ENCODE assay signal across 11 cellular contexts in the genomic region with DNA sequence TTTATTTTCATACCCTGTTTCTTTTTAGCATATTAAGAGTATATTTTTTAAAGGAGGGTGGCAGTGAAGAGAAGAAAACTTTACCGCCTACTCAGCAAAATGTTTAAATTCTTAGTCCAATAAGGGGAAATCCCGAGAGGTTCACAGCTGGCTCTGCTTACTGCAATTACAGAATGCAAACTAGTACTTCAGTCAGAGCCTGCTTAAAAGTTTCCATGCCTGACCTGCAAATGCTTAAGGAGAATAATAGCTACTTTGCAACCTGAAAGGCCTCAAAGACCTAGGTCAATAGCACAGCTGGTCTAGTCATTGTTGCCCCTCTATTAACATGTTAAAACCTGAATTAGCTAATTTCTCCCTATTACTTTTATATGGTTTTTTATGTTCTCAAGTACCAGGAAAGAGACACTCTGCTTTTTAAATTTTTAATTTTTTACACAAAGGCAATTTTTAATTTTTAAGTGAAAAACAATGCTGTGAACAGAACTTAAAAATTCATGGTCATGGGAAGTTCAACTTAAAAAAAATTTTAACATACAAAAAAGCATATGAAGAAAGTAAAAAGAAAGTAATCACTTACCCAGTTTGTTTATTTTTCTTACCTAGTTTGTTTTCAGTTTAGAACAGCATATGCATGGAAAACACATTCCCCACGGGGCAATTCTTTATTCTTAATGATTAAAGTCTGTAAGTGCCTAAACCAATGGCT.
A peak's percentile ranks its signal among the peaks of the same experiment; 100 is the strongest.
DNase-seq lines count a peak whose midpoint lies in the region; ATAC-seq and TF ChIP-seq lines count a peak whose summit lies in the region.
"Had no signal": no experiment of that assay in that cellular context is flagged by ENCODE, and none has a peak within 500 bp of the region (broad histone marks: within the 10 kb centered on the region; RNA-seq: fewer than 3 reads in every experiment).

No MANE protein-coding gene starts in this region.

- H4K20me1 ChIP-seq in smooth muscle cell (ENCODE audit: low read depth): no peaks in the 10 kb centered on the region

- H3K79me2 ChIP-seq in smooth muscle cell (ENCODE audit: low read depth): no peaks in the 10 kb centered on the region

- H3K4me1 ChIP-seq in smooth muscle cell (ENCODE audit: low read depth): peaks cover 17% of the 10 kb centered on the region

- H3K27me3 ChIP-seq in smooth muscle cell (ENCODE audit: low read depth): no peaks in the 10 kb centered on the region

- ATAC-seq in GM19395 (IDR thresholded peaks at IDR 0.05; ENCODE audit: unreplicated experiment): peak; percentile 68
- peak; percentile 54 for ATAC-seq in HG03460 (IDR thresholded peaks at IDR 0.05; ENCODE audit: unreplicated experiment)
- ATAC-seq in activated CD4-positive, CD25-positive, alpha-beta regulatory T cell treated with anti-CD3 and anti-CD28 coated beads, Interleukin-2, amount 50 U/mL, for 24 hours: no peak
- ATAC-seq in left lobe of liver: no peak
- ATAC-seq: activated CD8-positive, alpha-beta T cell treated with anti-CD3 and anti-CD28 coated beads for 36 hours; SK-N-SH treated with all-trans-retinoic acid at 6 μM for 48 hours had no signal

- H3K27ac ChIP-seq in smooth muscle cell (ENCODE audit: low read depth): peak overlapping the region; percentile 61

- H3K9me3 ChIP-seq in smooth muscle cell (replicated peaks; ENCODE audit: low read depth): no peaks in the 10 kb centered on the region

- peak overlapping the region; percentile 73 for H3K4me2 ChIP-seq in smooth muscle cell

- no peaks in the 10 kb centered on the region for H3F3A ChIP-seq in smooth muscle cell (ENCODE audit: low read depth)

- DNase-seq in fibroblast of mammary gland (ENCODE audit: low read depth): peak; percentile 36
- no peak for DNase-seq in smooth muscle cell (lab: John Stamatoyannopoulos, UW; ENCODE audit: unreplicated experiment)
- no peak for DNase-seq in NCI-H2196 treated with DMSO at 0.1 percent for 48 hours (lab: John Stamatoyannopoulos, UW; ENCODE audit: unreplicated experiment)
- DNase-seq in left lobe of liver (ENCODE audit: low spot score): no peak
- DNase-seq: activated CD8-positive, alpha-beta T cell treated with anti-CD3 and anti-CD28 coated beads for 36 hours; amygdala; NCI-H2171 treated with DMSO at 0.1 percent for 48 hours had no signal

- no peaks in the 10 kb centered on the region for H3K36me3 ChIP-seq in smooth muscle cell (ENCODE audit: low read depth)

- H3K4me3 ChIP-seq in fibroblast of mammary gland (ENCODE audit: control insufficient read depth, low read depth, low read length) (no peak overlapping the region), smooth muscle cell (no peak overlapping the region)

- peak overlapping the region; percentile 48 for H2AFZ ChIP-seq in smooth muscle cell (ENCODE audit: low read depth)

- H3K9ac ChIP-seq in smooth muscle cell (ENCODE audit: low read depth): peak overlapping the region; percentile 9

- no peak for TF ChIP-seq CTCF in fibroblast of mammary gland (conservative IDR thresholded peaks at IDR 0.05; ENCODE audit: control insufficient read depth, insufficient read depth, low read depth, low read length)
- no peak for TF ChIP-seq CTCF in smooth muscle cell (IDR thresholded peaks at IDR 0.05; ENCODE audit: borderline replicate concordance, insufficient read depth, poor library complexity, severe bottlenecking)

- WGBS in smooth muscle cell (ENCODE audit: low lambda C conversion rate): 8% methylated on average over 3 of the region's 3 CpGs

Comparison
In these comparisons a context has a peak if more than half of its experiments do, and no peak if none do; other contexts are left out.
1. ATAC-seq: peak in GM19395 (single experiment) and HG03460 (single experiment); none in activated CD4-positive, CD25-positive, alpha-beta regulatory T cell treated with anti-CD3 and anti-CD28 coated beads, Interleukin-2, amount 50 U/mL, for 24 hours (0 of 2) and left lobe of liver (single experiment).